17 cellular contexts compared by ENCODE assay signal in genomic region chrX:2642791-2643190, GRCh38. TPM values are rescaled to one million over a fixed set of nuclear protein-coding genes. Genes with fewer than 3 reads are reported as not detected.
DNase-seq lines count a peak whose midpoint lies in the region; ATAC-seq and TF ChIP-seq lines count a peak whose summit lies in the region.
"Had no signal": no experiment of that assay in that cellular context is flagged by ENCODE, and none has a peak within 500 bp of the region (broad histone marks: within the 10 kb centered on the region; RNA-seq: fewer than 3 reads in every experiment).

No MANE protein-coding gene starts in this region.

- no peak for TF ChIP-seq CTCF in endothelial cell (IDR thresholded peaks at IDR 0.05; ENCODE audit: unreplicated experiment)

- peaks cover 18% of the 10 kb centered on the region for H3K36me3 Mint-ChIP-seq in T-helper 1 cell treated with Interleukin-12 subunit alpha and Interleukin-12 subunit beta and Interleukin-4 antibody, amounts not matched to agents 30 μg/mL and 1 μg/mL, for 36 hours (ENCODE audit: low read depth)
- H3K36me3 Mint-ChIP-seq in activated naive CD8-positive, alpha-beta T cell treated with anti-CD3 and anti-CD28 coated beads for 36 hours, result peaks cover 35% of the 10 kb centered on the region
- H3K36me3 Mint-ChIP-seq in endothelial cell (ENCODE audit: low read depth, unreplicated experiment), result peaks cover 37% of the 10 kb centered on the region
- peaks cover 34 to 47% of the 10 kb centered on the region in 2 donors for H3K36me3 Mint-ChIP-seq in stimulated activated naive B cell treated with anti-CD40 and anti-IgM and Interleukin-4, amounts not matched to agents 10 μg/mL and 1 μg/mL and 100 μg/mL, for 72 hours

- no peaks in the 10 kb centered on the region for H3K27me3 Mint-ChIP-seq in T-helper 1 cell treated with Interleukin-12 subunit alpha and Interleukin-12 subunit beta and Interleukin-4 antibody, amounts not matched to agents 30 μg/mL and 1 μg/mL, for 36 hours (ENCODE audit: low read depth)
- H3K27me3 Mint-ChIP-seq in activated naive CD8-positive, alpha-beta T cell treated with anti-CD3 and anti-CD28 coated beads for 36 hours, result no peaks in the 10 kb centered on the region
- peaks cover 11% of the 10 kb centered on the region for H3K27me3 Mint-ChIP-seq in endothelial cell (ENCODE audit: unreplicated experiment)
- H3K27me3 Mint-ChIP-seq in stimulated activated naive B cell treated with anti-CD40 and anti-IgM and Interleukin-4, amounts not matched to agents 10 μg/mL and 1 μg/mL and 100 μg/mL, for 72 hours, result no peaks in the 10 kb centered on the region

- DNase-seq in T-helper 1 cell, result no peak
- peak; percentile 47 for DNase-seq in activated naive CD8-positive, alpha-beta T cell treated with anti-CD3 and anti-CD28 coated beads for 36 hours
- no peak for DNase-seq in endothelial cell (ENCODE audit: low spot score)
- no peak for DNase-seq in stimulated activated naive B cell treated with anti-CD40 and anti-IgM and Interleukin-4, amounts not matched to agents 10 μg/mL and 1 μg/mL and 100 μg/mL, for 72 hours
- DNase-seq in glomerular visceral epithelial cell (ENCODE audit: extremely low spot score), result no peak
- DNase-seq in GF-D8 (lab: John Stamatoyannopoulos, UW), result no peak
- DNase-seq: DND-41, MV-4-11, NCI-H1694 treated with DMSO at 0.1 percent for 48 hours, NCI-H2227 treated with DMSO at 0.1 percent for 48 hours, NCI-H510A treated with DMSO at 0.1 percent for 48 hours, NCI-H774, Right ventricle myocardium superior had no signal

- no peaks in the 10 kb centered on the region for H3K9me3 Mint-ChIP-seq in T-helper 1 cell treated with Interleukin-12 subunit alpha and Interleukin-12 subunit beta and Interleukin-4 antibody, amounts not matched to agents 30 μg/mL and 1 μg/mL, for 36 hours
- H3K9me3 Mint-ChIP-seq in activated naive CD8-positive, alpha-beta T cell treated with anti-CD3 and anti-CD28 coated beads for 36 hours, result peaks cover 1% of the 10 kb centered on the region
- no peaks in the 10 kb centered on the region for H3K9me3 Mint-ChIP-seq in endothelial cell (ENCODE audit: unreplicated experiment)
- no peaks in the 10 kb centered on the region for H3K9me3 Mint-ChIP-seq in stimulated activated naive B cell treated with anti-CD40 and anti-IgM and Interleukin-4, amounts not matched to agents 10 μg/mL and 1 μg/mL and 100 μg/mL, for 72 hours

- H3K4me3 Mint-ChIP-seq in T-helper 1 cell treated with Interleukin-12 subunit alpha and Interleukin-12 subunit beta and Interleukin-4 antibody, amounts not matched to agents 30 μg/mL and 1 μg/mL, for 36 hours, result no peak overlapping the region
- H3K4me3 Mint-ChIP-seq in activated naive CD8-positive, alpha-beta T cell treated with anti-CD3 and anti-CD28 coated beads for 36 hours, result no peak overlapping the region
- peak overlapping the region; percentile 34 for H3K4me3 Mint-ChIP-seq in endothelial cell (ENCODE audit: unreplicated experiment)
- H3K4me3 Mint-ChIP-seq in stimulated activated naive B cell treated with anti-CD40 and anti-IgM and Interleukin-4, amounts not matched to agents 10 μg/mL and 1 μg/mL and 100 μg/mL, for 72 hours, result no peak overlapping the region
- H3K4me3 Mint-ChIP-seq: CD14-positive monocyte had no signal

- no peak for ATAC-seq in stimulated activated naive B cell treated with anti-CD40 and anti-IgM and Interleukin-4, amounts not matched to agents 10 μg/mL and 1 μg/mL and 100 μg/mL, for 72 hours (replicated peaks)
- ATAC-seq in GM18520 (IDR thresholded peaks at IDR 0.05; ENCODE audit: unreplicated experiment), result no peak
- ATAC-seq: HepG2 had no signal

- peaks cover 11% of the 10 kb centered on the region for H3K4me1 Mint-ChIP-seq in T-helper 1 cell treated with Interleukin-12 subunit alpha and Interleukin-12 subunit beta and Interleukin-4 antibody, amounts not matched to agents 30 μg/mL and 1 μg/mL, for 36 hours (ENCODE audit: low read depth)
- H3K4me1 Mint-ChIP-seq in activated naive CD8-positive, alpha-beta T cell treated with anti-CD3 and anti-CD28 coated beads for 36 hours, result peaks cover 30% of the 10 kb centered on the region
- peaks cover 21% of the 10 kb centered on the region for H3K4me1 Mint-ChIP-seq in endothelial cell (ENCODE audit: unreplicated experiment)
- H3K4me1 Mint-ChIP-seq in stimulated activated naive B cell treated with anti-CD40 and anti-IgM and Interleukin-4, amounts not matched to agents 10 μg/mL and 1 μg/mL and 100 μg/mL, for 72 hours, result peaks cover 11 to 18% of the 10 kb centered on the region in 2 donors

- H3K27ac Mint-ChIP-seq in T-helper 1 cell treated with Interleukin-12 subunit alpha and Interleukin-12 subunit beta and Interleukin-4 antibody, amounts not matched to agents 30 μg/mL and 1 μg/mL, for 36 hours, result peak overlapping the region; percentile 23
- H3K27ac Mint-ChIP-seq in activated naive CD8-positive, alpha-beta T cell treated with anti-CD3 and anti-CD28 coated beads for 36 hours, result peak overlapping the region; percentile 61
- H3K27ac Mint-ChIP-seq in endothelial cell (ENCODE audit: unreplicated experiment), result no peak overlapping the region
- peak overlapping the region; percentile 3 for H3K27ac Mint-ChIP-seq in stimulated activated naive B cell treated with anti-CD40 and anti-IgM and Interleukin-4, amounts not matched to agents 10 μg/mL and 1 μg/mL and 100 μg/mL, for 72 hours

RNA-seq across cellular contexts. Expression of gene CD99, which starts 48.3 kb away (rescaled TPM):
- 100 to 1,000 TPM; 112 to 116 TPM for total RNA-seq in activated naive CD8-positive, alpha-beta T cell treated with anti-CD3 and anti-CD28 coated beads for 36 hours
- total RNA-seq in endothelial cell (ENCODE audit: unreplicated experiment), result 714 TPM
